ENCODE assay signal across 17 cellular contexts in genomic region chr1:156455362-156455761, GRCh38. TPM values are rescaled to one million over a fixed set of nuclear protein-coding genes. Genes with fewer than 3 reads are reported as not detected.
DNase-seq lines count a peak whose midpoint lies in the region; ATAC-seq and TF ChIP-seq lines count a peak whose summit lies in the region.
"Had no signal": no experiment of that assay in that cellular context is flagged by ENCODE, and none has a peak within 500 bp of the region (broad histone marks: within the 10 kb centered on the region; RNA-seq: fewer than 3 reads in every experiment).

No MANE protein-coding gene starts in this region.

- H2AFZ ChIP-seq in GM23338 = no peak overlapping the region
- H2AFZ ChIP-seq in GM23248 = no peak overlapping the region

- TF ChIP-seq CTCF in GM23338 (conservative IDR thresholded peaks at IDR 0.05; ENCODE audit: low read depth in 2 of 2) (no peak), WTC11 (IDR thresholded peaks at IDR 0.05) (no peak)

- no peak overlapping the region for H3K27ac Mint-ChIP-seq in GM23338
- no peak overlapping the region for H3K27ac Mint-ChIP-seq in WTC11
- H3K27ac Mint-ChIP-seq: B cell had no signal

- no peaks in the 10 kb centered on the region for H3K27me3 ChIP-seq in GM23338 (ENCODE audit: insufficient read depth)
- H3K27me3 ChIP-seq in GM23248 (replicated peaks; ENCODE audit: insufficient read depth) = no peaks in the 10 kb centered on the region

- H3K36me3 Mint-ChIP-seq in GM23338 (ENCODE audit: low read depth) (no peaks in the 10 kb centered on the region), WTC11 (no peaks in the 10 kb centered on the region)

- CTCF ChIA-PET in WTC11 (lab: Charles Lee) = interaction anchor here (0.8 to 1.5 kb wide), 8 partner anchors 10 to 151 kb away, joined by 3 to 8 read pairs (median 4); partner anchors contain the start of gene GPATCH4

- DNase-seq in cardiac septum (ENCODE audit: low spot score) (peak; percentile 9), Right ventricle myocardium superior (no peak), GM23338 (ENCODE audit: low spot score) (no peak), WTC11 (ENCODE audit: low spot score) (no peak), mesenteric fat pad (ENCODE audit: low spot score) (peak; percentile 43), H4 (ENCODE audit: low spot score) (no peak), GM23248 (no peak), NCI-H82 treated with DMSO at 0.1 percent for 48 hours (lab: John Stamatoyannopoulos, UW; ENCODE audit: unreplicated experiment) (no peak)
- DNase-seq: C1 segment of cervical spinal cord; CD8-positive, alpha-beta T cell; COR-L47; DND-41; GDM1; H7; IMR-90 had no signal

- no peaks in the 10 kb centered on the region for H4K20me1 ChIP-seq in GM23338 (replicated peaks; ENCODE audit: insufficient read depth)
- no peaks in the 10 kb centered on the region for H4K20me1 ChIP-seq in GM23248 (ENCODE audit: insufficient read depth)

- intact Hi-C loops in cardiac septum (cut with DNase I) = loop anchor here (5.0 kb wide), 1 partner anchor 222 kb away; the partner anchor contains the start of gene NES
- intact Hi-C loops in Right ventricle myocardium superior (cut with DNase I) = no loop called here

- H3K36me3 ChIP-seq in GM23338 (ENCODE audit: insufficient read depth) = no peaks in the 10 kb centered on the region
- H3K36me3 ChIP-seq in GM23248 (ENCODE audit: low read depth) = no peaks in the 10 kb centered on the region

- peaks cover 6% of the 10 kb centered on the region; the same call in 1 of the 2 replicates for H3K4me1 ChIP-seq in GM23338 (ENCODE audit: insufficient read depth)
- H3K4me1 ChIP-seq in GM23248 (ENCODE audit: insufficient read depth) = peaks cover 12% of the 10 kb centered on the region; the same call in 1 of the 2 replicates

- no peak overlapping the region for H3K4me3 ChIP-seq in GM23338
- H3K4me3 ChIP-seq in GM23248 = no peak overlapping the region

- WGBS in GM23248 (ENCODE audit: low coverage in 1 of 2, low lambda C conversion rate in 2 of 2, missing lambda C conversion rate in 2 of 2), 2 experiments = 85 to 87% methylated on average over 7 of the region's 7 CpGs

- H3K9ac ChIP-seq in GM23248 = no peak overlapping the region

- H3K4me2 ChIP-seq in GM23338 (no peak overlapping the region), GM23248 (ENCODE audit: unreplicated experiment) (no peak overlapping the region)

- H3K79me2 ChIP-seq in GM23338 (replicated peaks; ENCODE audit: insufficient read depth) = no peaks in the 10 kb centered on the region
- H3K79me2 ChIP-seq in GM23248 (ENCODE audit: insufficient read depth) = no peaks in the 10 kb centered on the region

- no peak overlapping the region; the same call in 2 of the 3 replicates for H3K4me3 Mint-ChIP-seq in GM23338
- H3K4me3 Mint-ChIP-seq in WTC11 = peak overlapping the region; percentile 89; the same call in 1 of the 2 replicates
- H3K4me3 Mint-ChIP-seq: B cell; CD8-positive, alpha-beta T cell had no signal

- POLR2A ChIA-PET in WTC11 (lab: Charles Lee) = no interaction called here

- H3K4me1 Mint-ChIP-seq in GM23338 (peaks cover 5% of the 10 kb centered on the region; the same call in 2 of the 3 replicates), WTC11 (peaks cover 12% of the 10 kb centered on the region)

- no peak for ATAC-seq in Right ventricle myocardium superior (ENCODE audit: poor library complexity)
- ATAC-seq in GM23338 = no peak
- ATAC-seq in WTC11 = no peak
- ATAC-seq: CD8-positive, alpha-beta T cell had no signal

- H3F3A ChIP-seq in GM23338 (replicated peaks; ENCODE audit: low read depth) (0 out of 2 replicates have a peak, but pooled peaks cover 15% of the 10 kb centered on the region), GM23248 (ENCODE audit: insufficient read depth) (peaks cover 15% of the 10 kb centered on the region)

- in situ Hi-C loops in GM23248 (cut with MboI) = no loop called here

- H3K9me2 ChIP-seq in GM23338 (ENCODE audit: insufficient read depth) (no peaks in the 10 kb centered on the region), GM23248 (ENCODE audit: insufficient read depth) (no peaks in the 10 kb centered on the region)

- H3K9me3 ChIP-seq in GM23248 (ENCODE audit: low read depth) = no peaks in the 10 kb centered on the region

- peak overlapping the region; percentile 72; the same call in 1 of the 2 replicates for H3K27ac ChIP-seq in GM23338 (ENCODE audit: low read depth)
- H3K27ac ChIP-seq in GM23248 = no peak overlapping the region
- H3K27ac ChIP-seq: HL-60 had no signal

- H3K27me3 Mint-ChIP-seq in GM23338 (ENCODE audit: insufficient read depth, low read depth, poor library complexity) (peaks cover 5% of the 10 kb centered on the region), WTC11 (ENCODE audit: low read depth) (no peaks in the 10 kb centered on the region)
- H3K27me3 Mint-ChIP-seq: B cell had no signal

- no peaks in the 10 kb centered on the region for H3K9me3 Mint-ChIP-seq in GM23338
- H3K9me3 Mint-ChIP-seq in WTC11 = no peaks in the 10 kb centered on the region
- H3K9me3 Mint-ChIP-seq: CD8-positive, alpha-beta T cell had no signal

TF ChIP-seq in GM23338, 12 proteins besides CTCF, POLR2A, EP300 and RAD21 (continues in another document):
- TF ChIP-seq NANOG (IDR thresholded peaks at IDR 0.05; ENCODE audit: borderline replicate concordance) = no peak
- TF ChIP-seq EZH2phosphoT487 (IDR thresholded peaks at IDR 0.05; ENCODE audit: unreplicated experiment) = no peak

TF ChIP-seq in WTC11, 78 proteins besides CTCF, POLR2A, EP300 and RAD21 (continues in another document):
- TF ChIP-seq ELF4 (CRISPR knock-in tag; IDR thresholded peaks at IDR 0.05; ENCODE audit: low read depth) (no peak), RELA (CRISPR knock-in tag; IDR thresholded peaks at IDR 0.05; ENCODE audit: borderline replicate concordance) (no peak), ZNF671 (CRISPR knock-in tag; IDR thresholded peaks at IDR 0.05) (no peak), ZSCAN18 (CRISPR knock-in tag; IDR thresholded peaks at IDR 0.05) (no peak), MAX (CRISPR knock-in tag; IDR thresholded peaks at IDR 0.05) (no peak), MLX (CRISPR knock-in tag; IDR thresholded peaks at IDR 0.05) (no peak), ZNF425 (CRISPR knock-in tag; conservative IDR thresholded peaks at IDR 0.05) (no peak), SMAD3 (CRISPR knock-in tag; IDR thresholded peaks at IDR 0.05; ENCODE audit: borderline replicate concordance) (no peak), ZNF219 (CRISPR knock-in tag; IDR thresholded peaks at IDR 0.05; ENCODE audit: borderline replicate concordance) (no peak), GRHL2 (CRISPR knock-in tag; IDR thresholded peaks at IDR 0.05; ENCODE audit: insufficient replicate concordance, severe bottlenecking) (no peak), NR3C1 (CRISPR knock-in tag; conservative IDR thresholded peaks at IDR 0.05; ENCODE audit: low read depth) (no peak)

RNA-seq across cellular contexts. Expression of gene MEF2D, which starts 45.2 kb away (rescaled TPM):
- 93.1 TPM for total RNA-seq in cardiac septum
- total RNA-seq in Right ventricle myocardium superior = 96.6 TPM
- total RNA-seq in GM23338 (2014; rRNA removed; shearing (Covaris generic)) = 9.7 and 15.5 TPM in 2 replicates
- polyA plus RNA-seq in GM23338 (2016; fragmentation: Nextera tagmentation; extraction: Ambion mirVana) = 10.4 and 10.6 TPM in 2 replicates
- total RNA-seq in WTC11 (2021) = 20.6 to 24.1 TPM (median 24.0 TPM) in 3 replicates
- 38.7 TPM for total RNA-seq in mesenteric fat pad
- total RNA-seq in H4 (2014; rRNA removed; shearing (Covaris generic)) = 3.9 and 7.9 TPM in 2 replicates
- 22.3 and 23.6 TPM in 2 replicates for total RNA-seq in GM23248 (2014; rRNA removed; shearing (Covaris generic))
- 32.1 and 34.1 TPM in 2 replicates for polyA plus RNA-seq in GM23248 (2016; fragmentation: Nextera tagmentation; extraction: Ambion mirVana)

Comparison
In these comparisons a context has a peak if more than half of its experiments do, and no peak if none do; other contexts are left out.
1. DNase-seq: peak in cardiac septum (single experiment) and mesenteric fat pad (single experiment); none in Right ventricle myocardium superior (single experiment), GM23338 (single experiment), WTC11 (single experiment), H4 (single experiment), GM23248 (single experiment) and NCI-H82 treated with DMSO at 0.1 percent for 48 hours (single experiment).